ENCODE assay signal across 1 cellular context in genomic region chr6:37134622-37135191, GRCh38.
TF ChIP-seq lines count a peak whose summit lies in the region.

No MANE protein-coding gene starts in this region.

TF ChIP-seq in H1, 55 proteins besides CTCF, POLR2A, EP300 and RAD21 (continued from another document):
- TF ChIP-seq JUN (IDR thresholded peaks at IDR 0.05; ENCODE audit: low read depth, low read length) (no peak), KDM5A (IDR thresholded peaks at IDR 0.05; ENCODE audit: low read length) (no peak), ZNF274 (IDR thresholded peaks at IDR 0.05; ENCODE audit: borderline replicate concordance, extremely low read depth, low read length) (no peak), RNF2 (IDR thresholded peaks at IDR 0.05; ENCODE audit: borderline replicate concordance, low read depth, low read length, missing control alignments, poor library complexity, severe bottlenecking) (no peak), EGR1 (IDR thresholded peaks at IDR 0.05; ENCODE audit: borderline replicate concordance, low read depth, low read length) (no peak), TCF12 (IDR thresholded peaks at IDR 0.05; ENCODE audit: low read depth, low read length) (no peak), USF2 (IDR thresholded peaks at IDR 0.05; ENCODE audit: low read length) (no peak), TAF7 (optimal IDR thresholded peaks at IDR 0.05; ENCODE audit: borderline replicate concordance, low read depth, low read length) (no peak), POLR2AphosphoS5 (IDR thresholded peaks at IDR 0.05; ENCODE audit: low read depth, low read length) (no peak), SP1 (IDR thresholded peaks at IDR 0.05; ENCODE audit: low read depth, low read length) (no peak), BCL11A (IDR thresholded peaks at IDR 0.05; ENCODE audit: low read depth in 2 of 2, low read length in 2 of 2) (no peak), HDAC6 (IDR thresholded peaks at IDR 0.05; ENCODE audit: low read depth, low read length) (no peak), CEBPB (IDR thresholded peaks at IDR 0.05; ENCODE audit: low read depth, low read length) (no peak), CHD7 (IDR thresholded peaks at IDR 0.05; ENCODE audit: insufficient replicate concordance, low read length) (no peak), RXRA (IDR thresholded peaks at IDR 0.05; ENCODE audit: insufficient read depth, low read depth, low read length) (no peak), SRF (IDR thresholded peaks at IDR 0.05; ENCODE audit: low read depth, low read length) (no peak)
TF ChIP-seq in H1: peak in this region for 0.
